8 cellular contexts compared by ENCODE assay signal in genomic region chr1:222465211-222466041, GRCh38.
DNase-seq lines count a peak whose midpoint lies in the region; ATAC-seq and TF ChIP-seq lines count a peak whose summit lies in the region.

No MANE protein-coding gene starts in this region.

- peaks cover 5 to 11% of the 10 kb centered on the region in 2 donors for H3K4me1 Mint-ChIP-seq in natural killer cell treated with Interleukin-12 subunit alpha and Interleukin-12 subunit beta and Interleukin-15 and Interleukin-18, amount 100 ng/mL, for 72 hours (ENCODE audit: low read depth in 2 of 2)

- H2AK5ac ChIP-seq in IMR-90 (ENCODE audit: low read depth, low read length) = peak overlapping the region; percentile 79

- CTCF ChIA-PET in IMR-90 (lab: Yijun Ruan, JAX) = interaction anchor here (0.5 to 1.6 kb wide), 18 partner anchors 10 to 1616 kb away, joined by 3 to 16 read pairs (median 3); partner anchors contain the start of gene DUSP10

- H4K20me1 ChIP-seq in IMR-90 (ENCODE audit: insufficient read depth, low read length) = no peaks in the 10 kb centered on the region

- H3K27ac Mint-ChIP-seq in natural killer cell treated with Interleukin-12 subunit alpha and Interleukin-12 subunit beta and Interleukin-15 and Interleukin-18, amount 100 ng/mL, for 72 hours = peak overlapping the region; percentile 80 to 85

- H2BK5ac ChIP-seq in IMR-90 (ENCODE audit: low read depth, low read length, poor library complexity, severe bottlenecking) = peak overlapping the region; percentile 91

- H3K9ac ChIP-seq in IMR-90 (ENCODE audit: low read depth, low read length) = peak overlapping the region; percentile 88

- H3K36me3 ChIP-seq in IMR-90 (ENCODE audit: control insufficient read depth, insufficient read depth, low read length) = no peaks in the 10 kb centered on the region
- H3K36me3 ChIP-seq in Peyer's patch = no peaks in the 10 kb centered on the region

- intact Hi-C loops in IMR-90 (cut with micrococcal nuclease) = loop anchor here (1.0 kb wide), 3 partner anchors 152 to 247 kb away; partner anchors contain the start of genes AIDA and BROX

- no peaks in the 10 kb centered on the region for H3K9me3 Mint-ChIP-seq in natural killer cell treated with Interleukin-12 subunit alpha and Interleukin-12 subunit beta and Interleukin-15 and Interleukin-18, amount 100 ng/mL, for 72 hours

- H3K9me3 ChIP-seq in IMR-90 (ENCODE audit: control insufficient read depth, insufficient read depth, low read length) (no peaks in the 10 kb centered on the region), Peyer's patch (no peaks in the 10 kb centered on the region)

- peak overlapping the region; percentile 93 for H3K18ac ChIP-seq in IMR-90 (ENCODE audit: low read depth, low read length)

- H3K56ac ChIP-seq in IMR-90 (ENCODE audit: extremely low read depth, insufficient read depth, low read length) = peak overlapping the region; percentile 98

- peak overlapping the region; percentile 85 for H3K4me3 Mint-ChIP-seq in natural killer cell treated with Interleukin-12 subunit alpha and Interleukin-12 subunit beta and Interleukin-15 and Interleukin-18, amount 100 ng/mL, for 72 hours

- peak; percentile 99; the same call in 1 of the 2 replicates for TF ChIP-seq CTCF in IMR-90 (conservative IDR thresholded peaks at IDR 0.05; ENCODE audit: low read depth, low read length)
- TF ChIP-seq CTCF in Peyer's patch (IDR thresholded peaks at IDR 0.05) = peak; percentile 99 to 100 (median 99)
- peak; percentile 59 for TF ChIP-seq CTCF in fibroblast of mammary gland (conservative IDR thresholded peaks at IDR 0.05; ENCODE audit: control insufficient read depth, insufficient read depth, low read depth, low read length)

- POLR2A ChIA-PET in IMR-90 (lab: Charles Lee; ENCODE audit: unreplicated experiment) = interaction anchor here (1.0 to 1.2 kb wide), 2 partner anchors 124 to 169 kb away, joined by 3 read pairs; partner anchors contain the start of gene TAF1A

- in situ Hi-C loops in IMR-90 (cut with MboI; ENCODE audit: low sequenced_read_pairs) = loop anchor here (5.0 to 25.0 kb wide), 2 partner anchors 167 to 1203 kb away; no protein-coding TSS in a partner anchor

- peak overlapping the region; percentile 82 for H2AFZ ChIP-seq in IMR-90 (replicated peaks; ENCODE audit: low read length, poor library complexity)

- peaks cover 6 to 11% of the 10 kb centered on the region in 2 donors for H3K27me3 Mint-ChIP-seq in natural killer cell treated with Interleukin-12 subunit alpha and Interleukin-12 subunit beta and Interleukin-15 and Interleukin-18, amount 100 ng/mL, for 72 hours

- no peaks in the 10 kb centered on the region for H3K36me3 Mint-ChIP-seq in natural killer cell treated with Interleukin-12 subunit alpha and Interleukin-12 subunit beta and Interleukin-15 and Interleukin-18, amount 100 ng/mL, for 72 hours

- peak overlapping the region; percentile 32 for H3K4me3 ChIP-seq in IMR-90 (ENCODE audit: insufficient read depth, low read depth, low read length)
- H3K4me3 ChIP-seq in Peyer's patch = peak overlapping the region; percentile 37 to 49 (median 46)
- peak overlapping the region; percentile 60 for H3K4me3 ChIP-seq in fibroblast of mammary gland (ENCODE audit: control insufficient read depth, low read depth, low read length)

- WGBS in IMR-90 (ENCODE audit: extremely low coverage in 2 of 2, insufficient read length in 1 of 2), 2 experiments = 2% methylated on average over 32 of the region's 46 CpGs; no CpG with 5 or more reads in 1 of the 2 experiments

- H4K8ac ChIP-seq in IMR-90 (ENCODE audit: low read depth in 2 of 2, low read length in 2 of 2) = peak overlapping the region; percentile 94 to 97

- DNase-seq in DMS53 treated with DMSO at 0.1 percent for 48 hours (lab: John Stamatoyannopoulos, UW; ENCODE audit: unreplicated experiment) (peak; percentile 92), IMR-90 (peak; percentile 93), Peyer's patch (peak; percentile 73 to 93 (median 91)), fibroblast of mammary gland (ENCODE audit: low read depth) (peak; percentile 95)
- peak; percentile 53 to 68 for DNase-seq in activated T-helper 1 cell treated with anti-CD3 and anti-CD28 coated beads, Interleukin-2, amount 50 U/mL, for 16 hours (ENCODE audit: low read depth in 1 of 2, low spot score in 1 of 2)
- DNase-seq in natural killer cell treated with Interleukin-12 subunit alpha and Interleukin-12 subunit beta and Interleukin-15 and Interleukin-18, amount 100 ng/mL, for 72 hours (ENCODE audit: low spot score) = peak; percentile 86
- peak; percentile 56 for DNase-seq in stimulated activated naive CD4-positive, alpha-beta T cell treated with Interleukin-2 at 50 U/mL for 16 hours (lab: John Stamatoyannopoulos, UW)

- no TSS peak for BruUV-seq in IMR-90 (replicated peaks; lab: Mats Ljungman, UMichigan)

- H4K91ac ChIP-seq in IMR-90 (ENCODE audit: insufficient read depth, low read depth, low read length) = peak overlapping the region; percentile 91

- H2BK15ac ChIP-seq in IMR-90 (ENCODE audit: low read depth, low read length) = peak overlapping the region; percentile 87; the same call in 2 of the 3 replicates

- peak overlapping the region; percentile 94 for H2BK120ac ChIP-seq in IMR-90 (ENCODE audit: low read depth, low read length)

- H3K27me3 ChIP-seq in IMR-90 (ENCODE audit: control insufficient read depth, insufficient read depth, low read length) = no peaks in the 10 kb centered on the region
- H3K27me3 ChIP-seq in Peyer's patch = no peaks in the 10 kb centered on the region

- peak; percentile 92 for ATAC-seq in GM21529 (IDR thresholded peaks at IDR 0.05; ENCODE audit: unreplicated experiment)
- ATAC-seq in IMR-90 (ENCODE audit: low read depth) = peak; percentile 99
- ATAC-seq in natural killer cell treated with Interleukin-12 subunit alpha and Interleukin-12 subunit beta and Interleukin-15 and Interleukin-18, amount 100 ng/mL, for 72 hours = peak; percentile 96 to 97

- H3K27ac ChIP-seq in IMR-90 (ENCODE audit: insufficient read depth, low read length) (peak overlapping the region; percentile 91), Peyer's patch (peak overlapping the region; percentile 70 to 81 (median 70))

- no peaks in the 10 kb centered on the region for H3K9me1 ChIP-seq in IMR-90 (ENCODE audit: insufficient read depth, low read length)

- peak overlapping the region; percentile 97 for H3K4ac ChIP-seq in IMR-90 (ENCODE audit: low read depth, low read length)

- H3K79me1 ChIP-seq in IMR-90 (ENCODE audit: low read depth in 1 of 2, low read length in 2 of 2) = no peaks in the 10 kb centered on the region

- peaks cover 2% of the 10 kb centered on the region; the same call in 1 of the 2 replicates for H3K4me1 ChIP-seq in IMR-90 (ENCODE audit: control insufficient read depth, insufficient read depth, low read length)
- no peaks in the 10 kb centered on the region for H3K4me1 ChIP-seq in Peyer's patch

- TF ChIP-seq RAD21 in IMR-90 (IDR thresholded peaks at IDR 0.05; ENCODE audit: low read length) = peak; percentile 98

- peak overlapping the region; percentile 86; the same call in 1 of the 2 replicates for H3K23ac ChIP-seq in IMR-90 (ENCODE audit: low read depth, low read length)

- peak overlapping the region; percentile 95 for H4K5ac ChIP-seq in IMR-90 (ENCODE audit: low read depth, low read length)

- peak overlapping the region; percentile 75 for H3K4me2 ChIP-seq in IMR-90 (ENCODE audit: low read depth, low read length)

- peak overlapping the region; percentile 47 for H2AK9ac ChIP-seq in IMR-90 (replicated peaks; ENCODE audit: low read depth, low read length, poor library complexity)

- peak; percentile 66 for TF ChIP-seq POLR2A in IMR-90 (IDR thresholded peaks at IDR 0.05; ENCODE audit: low read depth, low read length)
- TF ChIP-seq POLR2A in Peyer's patch (IDR thresholded peaks at IDR 0.05) = peak in 1 of 2 donors; percentile 16

- H2BK20ac ChIP-seq in IMR-90 (ENCODE audit: low read depth, low read length) = peak overlapping the region; percentile 73

- dilution Hi-C loops in IMR-90 (cut with HindIII; ENCODE audit: low sequenced_read_pairs, unreplicated experiment) = no loop called here

- H3K14ac ChIP-seq in IMR-90 (replicated peaks; ENCODE audit: low read depth, low read length) = peak overlapping the region; percentile 95

TF ChIP-seq in IMR-90, 13 proteins besides CTCF, POLR2A, EP300 and RAD21:
- TF ChIP-seq CEBPB (IDR thresholded peaks at IDR 0.05; ENCODE audit: low read depth, low read length) (no peak), NFE2L2 (IDR thresholded peaks at IDR 0.05; ENCODE audit: low read depth, low read length) (no peak), RCOR1 (IDR thresholded peaks at IDR 0.05; ENCODE audit: insufficient replicate concordance, low read length) (peak; percentile 10), BHLHE40 (IDR thresholded peaks at IDR 0.05; ENCODE audit: low read depth, low read length) (0 out of 2 replicates have a peak, but pooled peaks have one; percentile 7), MAZ (IDR thresholded peaks at IDR 0.05; ENCODE audit: borderline replicate concordance, low read depth, low read length) (peak; percentile 75; the same call in 1 of the 2 replicates), SMC3 (IDR thresholded peaks at IDR 0.05; ENCODE audit: low read depth, low read length) (peak; percentile 92), MXI1 (IDR thresholded peaks at IDR 0.05; ENCODE audit: borderline replicate concordance, low read depth, low read length) (peak; percentile 99)
- TF ChIP-seq, protein P1, sequence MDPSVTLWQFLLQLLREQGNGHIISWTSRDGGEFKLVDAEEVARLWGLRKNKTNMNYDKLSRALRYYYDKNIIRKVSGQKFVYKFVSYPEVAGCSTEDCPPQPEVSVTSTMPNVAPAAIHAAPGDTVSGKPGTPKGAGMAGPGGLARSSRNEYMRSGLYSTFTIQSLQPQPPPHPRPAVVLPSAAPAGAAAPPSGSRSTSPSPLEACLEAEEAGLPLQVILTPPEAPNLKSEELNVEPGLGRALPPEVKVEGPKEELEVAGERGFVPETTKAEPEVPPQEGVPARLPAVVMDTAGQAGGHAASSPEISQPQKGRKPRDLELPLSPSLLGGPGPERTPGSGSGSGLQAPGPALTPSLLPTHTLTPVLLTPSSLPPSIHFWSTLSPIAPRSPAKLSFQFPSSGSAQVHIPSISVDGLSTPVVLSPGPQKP (IDR thresholded peaks at IDR 0.05; ENCODE audit: borderline replicate concordance, low read depth, low read length) = no peak
- TF ChIP-seq, protein P2, sequence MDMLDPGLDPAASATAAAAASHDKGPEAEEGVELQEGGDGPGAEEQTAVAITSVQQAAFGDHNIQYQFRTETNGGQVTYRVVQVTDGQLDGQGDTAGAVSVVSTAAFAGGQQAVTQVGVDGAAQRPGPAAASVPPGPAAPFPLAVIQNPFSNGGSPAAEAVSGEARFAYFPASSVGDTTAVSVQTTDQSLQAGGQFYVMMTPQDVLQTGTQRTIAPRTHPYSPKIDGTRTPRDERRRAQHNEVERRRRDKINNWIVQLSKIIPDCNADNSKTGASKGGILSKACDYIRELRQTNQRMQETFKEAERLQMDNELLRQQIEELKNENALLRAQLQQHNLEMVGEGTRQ (IDR thresholded peaks at IDR 0.05; ENCODE audit: low read depth, low read length) = peak; percentile 61

Comparison
In these comparisons a context has a peak if more than half of its experiments do, and no peak if none do; other contexts are left out.
1. Peak in every context shown above with its lines: DNase-seq, ATAC-seq, H3K4me3 ChIP-seq and H3K27ac ChIP-seq.